ENCODE assay signal across 17 cellular contexts in the genomic region with DNA sequence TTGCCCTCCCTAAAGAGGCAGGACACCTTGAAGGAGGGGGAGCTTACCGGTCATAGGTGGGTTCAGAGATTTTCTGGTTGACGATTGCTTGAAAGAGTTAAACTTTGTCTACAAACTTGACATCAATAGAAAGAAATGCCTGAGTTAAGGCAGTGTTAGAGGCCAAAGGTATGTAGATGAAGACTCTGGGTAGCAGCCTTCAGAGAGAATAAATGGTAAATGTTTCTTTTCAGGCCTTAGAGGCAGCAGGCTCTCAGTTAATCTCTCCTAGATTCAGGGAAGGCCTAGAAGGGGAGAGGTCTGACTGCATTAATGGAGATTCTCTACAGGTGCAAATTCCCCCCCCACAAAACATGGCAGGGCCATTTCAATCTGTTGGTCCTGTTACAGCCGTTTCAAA. TPM values are rescaled to one million over a fixed set of nuclear protein-coding genes. Genes with fewer than 3 reads are reported as not detected.
DNase-seq lines count a peak whose midpoint lies in the region; ATAC-seq and TF ChIP-seq lines count a peak whose summit lies in the region.
"Had no signal": no experiment of that assay in that cellular context is flagged by ENCODE, and none has a peak within 500 bp of the region (broad histone marks: within the 10 kb centered on the region; RNA-seq: fewer than 3 reads in every experiment).

No MANE protein-coding gene starts in this region.

- H3K36me3 Mint-ChIP-seq in activated CD4-positive, alpha-beta T cell treated with anti-CD3 and anti-CD28 coated beads, Interleukin-2, amount 10 ng/mL, durations not matched to agents 24 days and 14 days (ENCODE audit: low read depth), result peaks cover 84% of the 10 kb centered on the region
- H3K36me3 Mint-ChIP-seq in activated CD8-positive, alpha-beta T cell treated with anti-CD3 and anti-CD28 coated beads, Interleukin-2, amount 10 ng/mL, durations not matched to agents 7 days and 5 days (ENCODE audit: low read depth), result peaks cover 91% of the 10 kb centered on the region
- H3K36me3 Mint-ChIP-seq in stimulated activated effector memory CD8-positive, alpha-beta T cell treated with anti-CD3 and anti-CD28 coated beads, Interleukin-12 subunit alpha, Interleukin-12 subunit beta, amount 100 ng/mL, for 72 hours, result peaks cover 12% of the 10 kb centered on the region

- H3K9me3 Mint-ChIP-seq in activated CD4-positive, alpha-beta T cell treated with anti-CD3 and anti-CD28 coated beads, Interleukin-2, amount 10 ng/mL, durations not matched to agents 24 days and 14 days, result no peaks in the 10 kb centered on the region
- no peaks in the 10 kb centered on the region for H3K9me3 Mint-ChIP-seq in activated CD8-positive, alpha-beta T cell treated with anti-CD3 and anti-CD28 coated beads, Interleukin-2, amount 10 ng/mL, durations not matched to agents 7 days and 5 days (ENCODE audit: insufficient read depth)
- H3K9me3 Mint-ChIP-seq in stimulated activated effector memory CD8-positive, alpha-beta T cell treated with anti-CD3 and anti-CD28 coated beads, Interleukin-12 subunit alpha, Interleukin-12 subunit beta, amount 100 ng/mL, for 72 hours, result no peaks in the 10 kb centered on the region

- H3K4me1 ChIP-seq in breast epithelium, result no peaks in the 10 kb centered on the region

- no peak overlapping the region for H3K27ac ChIP-seq in breast epithelium
- H3K27ac ChIP-seq: BLaER1 treated with 17β-estradiol and CSF1 and Interleukin-3, amounts not matched to agents 10 nM and 100 nM had no signal

- DNase-seq in activated CD4-positive, alpha-beta T cell treated with anti-CD3 and anti-CD28 coated beads, Interleukin-2, amount 10 ng/mL, durations not matched to agents 24 days and 14 days, result no peak
- no peak for DNase-seq in activated CD4-positive, alpha-beta T cell treated with anti-CD3 and anti-CD28 coated beads, Interleukin-2, amount 50 U/mL, for 1 hour
- DNase-seq in cardiac septum (ENCODE audit: low spot score) (peak; percentile 20), left cardiac atrium (no peak), breast epithelium (ENCODE audit: low spot score in 2 of 2) (no peak)
- no peak for DNase-seq in activated CD8-positive, alpha-beta T cell treated with anti-CD3 and anti-CD28 coated beads, Interleukin-2, amount 10 ng/mL, durations not matched to agents 7 days and 5 days
- DNase-seq in stimulated activated effector memory CD8-positive, alpha-beta T cell treated with anti-CD3 and anti-CD28 coated beads, Interleukin-12 subunit alpha, Interleukin-12 subunit beta, amount 100 ng/mL, for 72 hours (ENCODE audit: low spot score in 2 of 2), result no peak
- DNase-seq: DMS53, HCEC 1CT, NCI-H1436, NCI-H2029 treated with DMSO at 0.1 percent for 48 hours, NCI-H524, RPMI8226 had no signal

- no peak for TF ChIP-seq CTCF in breast epithelium (IDR thresholded peaks at IDR 0.05)

- POLR2A ChIA-PET in activated CD8-positive, alpha-beta T cell treated with anti-CD3 and anti-CD28 coated beads, Interleukin-2, amount 10 ng/mL, durations not matched to agents 7 days and 5 days (lab: Charles Lee), result interaction anchor here (0.6 to 1.7 kb wide), 3 partner anchors 10 to 80 kb away, joined by 6 to 8 read pairs (median 7); a partner anchor contains a TSS

- no peak overlapping the region for H3K4me3 ChIP-seq in breast epithelium
- H3K4me3 ChIP-seq: BLaER1 treated with 17β-estradiol and CSF1 and Interleukin-3, amounts not matched to agents 10 nM and 100 nM had no signal

- ATAC-seq in left cardiac atrium, result no peak
- ATAC-seq in activated CD8-positive, alpha-beta T cell treated with anti-CD3 and anti-CD28 coated beads, Interleukin-2, amount 10 ng/mL, durations not matched to agents 7 days and 5 days, result no peak
- ATAC-seq in stimulated activated effector memory CD8-positive, alpha-beta T cell treated with anti-CD3 and anti-CD28 coated beads, Interleukin-12 subunit alpha, Interleukin-12 subunit beta, amount 100 ng/mL, for 72 hours, result no peak
- no peak for ATAC-seq in SK-N-SH treated with all-trans-retinoic acid at 6 μM for 48 hours

- H3K4me1 Mint-ChIP-seq in activated CD4-positive, alpha-beta T cell treated with anti-CD3 and anti-CD28 coated beads, Interleukin-2, amount 10 ng/mL, durations not matched to agents 24 days and 14 days, result peaks cover 19% of the 10 kb centered on the region
- H3K4me1 Mint-ChIP-seq in activated CD8-positive, alpha-beta T cell treated with anti-CD3 and anti-CD28 coated beads, Interleukin-2, amount 10 ng/mL, durations not matched to agents 7 days and 5 days (ENCODE audit: low read depth), result peaks cover 31% of the 10 kb centered on the region
- no peaks in the 10 kb centered on the region for H3K4me1 Mint-ChIP-seq in stimulated activated effector memory CD8-positive, alpha-beta T cell treated with anti-CD3 and anti-CD28 coated beads, Interleukin-12 subunit alpha, Interleukin-12 subunit beta, amount 100 ng/mL, for 72 hours

- peak overlapping the region; percentile 64 for H3K27ac Mint-ChIP-seq in activated CD4-positive, alpha-beta T cell treated with anti-CD3 and anti-CD28 coated beads, Interleukin-2, amount 10 ng/mL, durations not matched to agents 24 days and 14 days
- peak overlapping the region; percentile 27 for H3K27ac Mint-ChIP-seq in activated CD8-positive, alpha-beta T cell treated with anti-CD3 and anti-CD28 coated beads, Interleukin-2, amount 10 ng/mL, durations not matched to agents 7 days and 5 days
- H3K27ac Mint-ChIP-seq in stimulated activated effector memory CD8-positive, alpha-beta T cell treated with anti-CD3 and anti-CD28 coated beads, Interleukin-12 subunit alpha, Interleukin-12 subunit beta, amount 100 ng/mL, for 72 hours, result peak overlapping the region; percentile 47

- CTCF ChIA-PET in activated CD8-positive, alpha-beta T cell treated with anti-CD3 and anti-CD28 coated beads, Interleukin-2, amount 10 ng/mL, durations not matched to agents 7 days and 5 days (lab: Charles Lee), result interaction anchor here (0.7 kb wide), 1 partner anchor 42 kb away, joined by 3 read pairs; no protein-coding TSS in a partner anchor

- H3K9me3 ChIP-seq in breast epithelium, result no peaks in the 10 kb centered on the region

- H3K27me3 Mint-ChIP-seq in activated CD4-positive, alpha-beta T cell treated with anti-CD3 and anti-CD28 coated beads, Interleukin-2, amount 10 ng/mL, durations not matched to agents 24 days and 14 days, result no peaks in the 10 kb centered on the region
- H3K27me3 Mint-ChIP-seq in activated CD8-positive, alpha-beta T cell treated with anti-CD3 and anti-CD28 coated beads, Interleukin-2, amount 10 ng/mL, durations not matched to agents 7 days and 5 days (ENCODE audit: low read depth), result no peaks in the 10 kb centered on the region

- no peak for TF ChIP-seq POLR2A in breast epithelium (IDR thresholded peaks at IDR 0.05)

- H3K4me3 Mint-ChIP-seq in activated CD4-positive, alpha-beta T cell treated with anti-CD3 and anti-CD28 coated beads, Interleukin-2, amount 10 ng/mL, durations not matched to agents 24 days and 14 days, result no peak overlapping the region
- H3K4me3 Mint-ChIP-seq in activated CD8-positive, alpha-beta T cell treated with anti-CD3 and anti-CD28 coated beads, Interleukin-2, amount 10 ng/mL, durations not matched to agents 7 days and 5 days, result no peak overlapping the region
- no peak overlapping the region for H3K4me3 Mint-ChIP-seq in stimulated activated effector memory CD8-positive, alpha-beta T cell treated with anti-CD3 and anti-CD28 coated beads, Interleukin-12 subunit alpha, Interleukin-12 subunit beta, amount 100 ng/mL, for 72 hours

- no peaks in the 10 kb centered on the region for H3K27me3 ChIP-seq in breast epithelium
- H3K27me3 ChIP-seq: BLaER1 treated with 17β-estradiol and CSF1 and Interleukin-3, amounts not matched to agents 10 nM and 100 nM had no signal

- peaks cover 3% of the 10 kb centered on the region for H3K36me3 ChIP-seq in breast epithelium

- intact Hi-C loops in activated CD4-positive, alpha-beta T cell treated with anti-CD3 and anti-CD28 coated beads, Interleukin-2, amount 10 ng/mL, durations not matched to agents 24 days and 14 days (cut with micrococcal nuclease), result no loop called here
- intact Hi-C loops in cardiac septum (cut with DNase I), result no loop called here
- intact Hi-C loops in left cardiac atrium (cut with DNase I), result no loop called here
- intact Hi-C loops in breast epithelium (cut with DNase I; ENCODE audit: low total_unique reads), result no loop called here

TF ChIP-seq in SK-N-SH treated with all-trans-retinoic acid at 6 μM for 48 hours, 23 proteins besides CTCF, POLR2A, EP300 and RAD21 (continues in another document):
- TF ChIP-seq, protein P1, sequence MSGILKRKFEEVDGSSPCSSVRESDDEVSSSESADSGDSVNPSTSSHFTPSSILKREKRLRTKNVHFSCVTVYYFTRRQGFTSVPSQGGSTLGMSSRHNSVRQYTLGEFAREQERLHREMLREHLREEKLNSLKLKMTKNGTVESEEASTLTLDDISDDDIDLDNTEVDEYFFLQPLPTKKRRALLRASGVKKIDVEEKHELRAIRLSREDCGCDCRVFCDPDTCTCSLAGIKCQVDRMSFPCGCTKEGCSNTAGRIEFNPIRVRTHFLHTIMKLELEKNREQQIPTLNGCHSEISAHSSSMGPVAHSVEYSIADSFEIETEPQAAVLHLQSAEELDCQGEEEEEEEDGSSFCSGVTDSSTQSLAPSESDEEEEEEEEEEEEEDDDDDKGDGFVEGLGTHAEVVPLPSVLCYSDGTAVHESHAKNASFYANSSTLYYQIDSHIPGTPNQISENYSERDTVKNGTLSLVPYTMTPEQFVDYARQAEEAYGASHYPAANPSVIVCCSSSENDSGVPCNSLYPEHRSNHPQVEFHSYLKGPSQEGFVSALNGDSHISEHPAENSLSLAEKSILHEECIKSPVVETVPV (CRISPR knock-in tag; IDR thresholded peaks at IDR 0.05), result no peak
- no peak for TF ChIP-seq BACH2 (CRISPR knock-in tag; IDR thresholded peaks at IDR 0.05; ENCODE audit: borderline replicate concordance)
- no peak for TF ChIP-seq RARB (CRISPR knock-in tag; IDR thresholded peaks at IDR 0.05)
- no peak for TF ChIP-seq GLIS3 (CRISPR knock-in tag; IDR thresholded peaks at IDR 0.05)
- no peak for TF ChIP-seq ZFP30 (CRISPR knock-in tag; IDR thresholded peaks at IDR 0.05)
- no peak for TF ChIP-seq ISL1 (CRISPR knock-in tag; IDR thresholded peaks at IDR 0.05)
- no peak for TF ChIP-seq ZNF565 (CRISPR knock-in tag; conservative IDR thresholded peaks at IDR 0.05; ENCODE audit: low read depth)

RNA-seq across cellular contexts. Expression of a gene that starts 27.7 kb away (rescaled TPM):
- 88.8 and 90.5 TPM in 2 replicates for total RNA-seq in activated CD4-positive, alpha-beta T cell treated with anti-CD3 and anti-CD28 coated beads, Interleukin-2, amount 10 ng/mL, durations not matched to agents 24 days and 14 days
- total RNA-seq in cardiac septum, result 11.0 TPM
- total RNA-seq in left cardiac atrium, result 10 to 100 TPM; 15.4 to 48.6 TPM
- 100 to 1,000 TPM; 563 to 584 TPM for total RNA-seq in activated CD8-positive, alpha-beta T cell treated with anti-CD3 and anti-CD28 coated beads, Interleukin-2, amount 10 ng/mL, durations not matched to agents 7 days and 5 days
- total RNA-seq in breast epithelium, result 10 to 100 TPM; 13.4 to 23.1 (median 21.8) TPM

RNA-seq across cellular contexts. Expression of a gene that starts 54.2 kb away (rescaled TPM):
- total RNA-seq in activated CD4-positive, alpha-beta T cell treated with anti-CD3 and anti-CD28 coated beads, Interleukin-2, amount 10 ng/mL, durations not matched to agents 24 days and 14 days, result not detected in 2 replicates
- not detected for total RNA-seq in cardiac septum
- total RNA-seq in left cardiac atrium, result not detected
- total RNA-seq in activated CD8-positive, alpha-beta T cell treated with anti-CD3 and anti-CD28 coated beads, Interleukin-2, amount 10 ng/mL, durations not matched to agents 7 days and 5 days, result not detected
- 10 to 100 TPM in 2 of 3 donors, not detected in 1; 32.1 to 56.6 TPM for total RNA-seq in breast epithelium
- total RNA-seq: A172, HT1080 had no signal
